ENCODE assay signal across 9 cellular contexts in the genomic region with DNA sequence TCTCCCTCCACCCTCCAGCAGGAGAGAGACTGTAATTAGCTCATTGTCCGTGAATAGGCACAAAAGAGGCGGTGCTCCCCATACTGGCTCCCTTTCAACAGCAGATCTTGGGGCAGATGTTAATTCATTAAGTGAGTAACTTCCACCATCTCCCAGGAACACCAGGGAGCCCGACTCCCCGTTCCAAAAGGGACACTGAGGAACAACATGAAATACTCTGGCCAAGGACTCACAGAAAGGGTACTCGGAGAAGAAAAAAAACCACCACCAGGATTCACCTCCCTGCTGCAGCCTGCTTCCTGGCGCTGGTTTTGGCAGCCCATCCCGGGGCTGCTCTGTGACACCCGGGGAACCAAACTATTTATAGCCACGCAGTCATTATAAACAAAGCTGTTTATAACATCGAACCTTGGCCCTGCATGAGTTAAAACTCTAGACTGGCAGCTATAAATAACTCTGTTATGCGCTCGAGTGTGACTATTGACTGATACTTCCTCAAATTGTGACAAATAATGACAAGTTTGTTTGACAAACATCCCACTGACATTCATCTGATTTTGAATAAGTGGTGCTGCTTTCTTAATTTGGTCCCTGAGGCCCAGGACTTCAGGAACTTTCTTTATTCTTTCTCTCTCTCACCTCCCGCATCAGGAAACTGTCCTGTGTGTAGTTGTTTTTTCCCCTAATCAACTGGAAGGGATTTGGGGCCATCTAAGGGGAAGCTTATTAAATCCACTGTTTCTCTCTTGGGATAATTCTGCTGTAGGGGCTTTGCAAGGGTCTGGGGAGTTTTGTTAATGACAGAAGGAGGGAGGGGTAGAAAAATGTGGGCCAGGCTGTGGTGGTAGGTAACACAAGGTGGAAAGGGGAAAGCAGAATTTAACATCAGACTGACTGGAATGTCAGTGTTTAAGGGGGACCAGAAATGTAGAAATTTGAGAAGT.
DNase-seq lines count a peak whose midpoint lies in the region; ATAC-seq and TF ChIP-seq lines count a peak whose summit lies in the region.
"Had no signal": no experiment of that assay in that cellular context is flagged by ENCODE, and none has a peak within 500 bp of the region (broad histone marks: within the 10 kb centered on the region; RNA-seq: fewer than 3 reads in every experiment).

No MANE protein-coding gene starts in this region.

- no peaks in the 10 kb centered on the region for H4K20me1 ChIP-seq in Loucy (ENCODE audit: insufficient read depth, low read length, poor library complexity, severe bottlenecking)

- no peaks in the 10 kb centered on the region for H3K36me3 Mint-ChIP-seq in activated T-helper 17 cell treated with anti-CD3 and anti-CD28 coated beads, Interleukin-2, amount 50 U/mL, for 72 hours (ENCODE audit: low read depth)

- H3K4me1 Mint-ChIP-seq in activated T-helper 17 cell treated with anti-CD3 and anti-CD28 coated beads, Interleukin-2, amount 50 U/mL, for 72 hours, result peaks cover 44% of the 10 kb centered on the region

- peak overlapping the region; percentile 23 for H3K27ac Mint-ChIP-seq in activated T-helper 17 cell treated with anti-CD3 and anti-CD28 coated beads, Interleukin-2, amount 50 U/mL, for 72 hours

- no peaks in the 10 kb centered on the region for H3K9me3 Mint-ChIP-seq in activated T-helper 17 cell treated with anti-CD3 and anti-CD28 coated beads, Interleukin-2, amount 50 U/mL, for 72 hours

- H3K9ac ChIP-seq in ES-I3 (ENCODE audit: low read depth, low read length) (peak overlapping the region; percentile 11; the same call in 1 of the 2 replicates), Loucy (ENCODE audit: low read depth, low read length, poor library complexity, severe bottlenecking) (peak overlapping the region; percentile 15)

- H3K4me2 ChIP-seq in Loucy (ENCODE audit: low read depth, low read length, poor library complexity, severe bottlenecking), result no peak overlapping the region

- H3K36me3 ChIP-seq in ES-I3 (ENCODE audit: insufficient read depth, low read length), result no peaks in the 10 kb centered on the region
- H3K36me3 ChIP-seq in Loucy (ENCODE audit: insufficient read depth, low read length), result no peaks in the 10 kb centered on the region
- no peaks in the 10 kb centered on the region for H3K36me3 ChIP-seq in suprapubic skin
- H3K36me3 ChIP-seq: thyroid gland had no signal

- no peak for TF ChIP-seq CTCF in Loucy (conservative IDR thresholded peaks at IDR 0.05; ENCODE audit: low read length)
- TF ChIP-seq CTCF in suprapubic skin (IDR thresholded peaks at IDR 0.05), result no peak

- no peaks in the 10 kb centered on the region for H3F3A ChIP-seq in Loucy (ENCODE audit: low read depth)

- H2AFZ ChIP-seq in Loucy (ENCODE audit: low read length), result peak overlapping the region; percentile 26; the same call in 1 of the 2 replicates

- intact Hi-C loops in right cardiac atrium (cut with DNase I), result no loop called here

- ATAC-seq in activated T-helper 17 cell treated with anti-CD3 and anti-CD28 coated beads, Interleukin-2, amount 50 U/mL, for 72 hours (replicated peaks), result no peak
- ATAC-seq in right cardiac atrium (peak; percentile 86 to 93), GM19324 (IDR thresholded peaks at IDR 0.05; ENCODE audit: low FRiP score, unreplicated experiment) (no peak), GM19397 (IDR thresholded peaks at IDR 0.05; ENCODE audit: unreplicated experiment) (no peak), HG03097 (IDR thresholded peaks at IDR 0.05; ENCODE audit: low FRiP score, unreplicated experiment) (no peak)

- H3K4me3 ChIP-seq in Loucy (ENCODE audit: low read length, poor library complexity, severe bottlenecking) (no peak overlapping the region), right cardiac atrium (ENCODE audit: low read length) (peak overlapping the region; percentile 50), suprapubic skin (peak overlapping the region; percentile 31)

- no peak for TF ChIP-seq EP300 in suprapubic skin (IDR thresholded peaks at IDR 0.05)

- DNase-seq in right cardiac atrium, result peak; percentile 45 to 82 (median 76)
- DNase-seq in suprapubic skin (ENCODE audit: low spot score in 2 of 2), result no peak

- H3K9me3 ChIP-seq in ES-I3 (ENCODE audit: control insufficient read depth, insufficient read depth, low read length) (no peaks in the 10 kb centered on the region), Loucy (ENCODE audit: insufficient read depth, low read depth, low read length) (no peaks in the 10 kb centered on the region), right cardiac atrium (ENCODE audit: control insufficient read depth, low read length) (no peaks in the 10 kb centered on the region), suprapubic skin (no peaks in the 10 kb centered on the region)
- H3K9me3 ChIP-seq: thyroid gland had no signal

- H3K27ac ChIP-seq in right cardiac atrium (ENCODE audit: low read length), result peak overlapping the region; percentile 93
- peak overlapping the region; percentile 35 for H3K27ac ChIP-seq in suprapubic skin

- peak overlapping the region; percentile 14 for H3K4me3 Mint-ChIP-seq in activated T-helper 17 cell treated with anti-CD3 and anti-CD28 coated beads, Interleukin-2, amount 50 U/mL, for 72 hours

- TF ChIP-seq POLR2A in suprapubic skin (IDR thresholded peaks at IDR 0.05), result no peak

- no peaks in the 10 kb centered on the region for H3K27me3 Mint-ChIP-seq in activated T-helper 17 cell treated with anti-CD3 and anti-CD28 coated beads, Interleukin-2, amount 50 U/mL, for 72 hours

- WGBS in right cardiac atrium, result 4% methylated on average over 13 of the region's 13 CpGs
- WGBS in suprapubic skin, result 13% methylated on average over 13 of the region's 13 CpGs

- H3K4me1 ChIP-seq in ES-I3 (ENCODE audit: insufficient read depth, low read length), result peaks cover 49% of the 10 kb centered on the region
- peaks cover 75% of the 10 kb centered on the region for H3K4me1 ChIP-seq in Loucy (ENCODE audit: insufficient read depth, low read length, poor library complexity, severe bottlenecking)
- peaks cover 7% of the 10 kb centered on the region for H3K4me1 ChIP-seq in right cardiac atrium (ENCODE audit: control insufficient read depth, insufficient read depth, low read length)
- peaks cover 17% of the 10 kb centered on the region for H3K4me1 ChIP-seq in suprapubic skin

- no peaks in the 10 kb centered on the region for H3K9me2 ChIP-seq in Loucy (replicated peaks; ENCODE audit: low read depth, low read length)

- H3K79me2 ChIP-seq in Loucy (ENCODE audit: insufficient read depth, low read length), result no peaks in the 10 kb centered on the region

- H3K27me3 ChIP-seq in Loucy (ENCODE audit: insufficient read depth, low read length, poor library complexity, severe bottlenecking) (no peaks in the 10 kb centered on the region), right cardiac atrium (ENCODE audit: control insufficient read depth, insufficient read depth) (no peaks in the 10 kb centered on the region), suprapubic skin (no peaks in the 10 kb centered on the region)
- H3K27me3 ChIP-seq: thyroid gland had no signal

Comparison
In these comparisons a context has a peak if more than half of its experiments do, and no peak if none do; other contexts are left out.
1. ATAC-seq: peak in right cardiac atrium (2 of 2); none in activated T-helper 17 cell treated with anti-CD3 and anti-CD28 coated beads, Interleukin-2, amount 50 U/mL, for 72 hours (single experiment), GM19324 (single experiment), GM19397 (single experiment) and HG03097 (single experiment).
2. DNase-seq: peak in right cardiac atrium (3 of 3); none in suprapubic skin (0 of 2).